8 cellular contexts compared by ENCODE assay signal in genomic region chr7:774161-775109, GRCh38. TPM values are rescaled to one million over a fixed set of nuclear protein-coding genes. Genes with fewer than 3 reads are reported as not detected.
DNase-seq lines count a peak whose midpoint lies in the region; ATAC-seq lines count a peak whose summit lies in the region.

No MANE protein-coding gene starts in this region.

- H3K4me3 Mint-ChIP-seq in activated CD4-positive, alpha-beta memory T cell treated with anti-CD3 and anti-CD28 coated beads, Interleukin-2, amount 10 ng/mL, durations not matched to agents 7 days and 5 days: no peak overlapping the region
- H3K4me3 Mint-ChIP-seq in naive B cell: no peak overlapping the region
- H3K4me3 Mint-ChIP-seq in stimulated activated naive CD8-positive, alpha-beta T cell treated with anti-CD3 and anti-CD28 coated beads, Interleukin-15, amount 100 ng/mL, for 72 hours: no peak overlapping the region

- H3K9me3 Mint-ChIP-seq in activated CD4-positive, alpha-beta memory T cell treated with anti-CD3 and anti-CD28 coated beads, Interleukin-2, amount 10 ng/mL, durations not matched to agents 7 days and 5 days: no peaks in the 10 kb centered on the region
- no peaks in the 10 kb centered on the region for H3K9me3 Mint-ChIP-seq in naive B cell
- H3K9me3 Mint-ChIP-seq in stimulated activated naive CD8-positive, alpha-beta T cell treated with anti-CD3 and anti-CD28 coated beads, Interleukin-15, amount 100 ng/mL, for 72 hours: no peaks in the 10 kb centered on the region

- H3K27me3 ChIP-seq in effector memory CD4-positive, alpha-beta T cell (replicated peaks; ENCODE audit: control insufficient read depth, insufficient read depth, low read length, poor library complexity, severe bottlenecking): no peaks in the 10 kb centered on the region

- CTCF ChIA-PET in activated CD4-positive, alpha-beta memory T cell treated with anti-CD3 and anti-CD28 coated beads, Interleukin-2, amount 10 ng/mL, durations not matched to agents 7 days and 5 days (lab: Charles Lee): interaction anchor here (1.5 to 2.0 kb wide), 2 partner anchors 441 to 452 kb away, joined by 3 to 6 read pairs; no protein-coding TSS in a partner anchor

- DNase-seq in D341Med (ENCODE audit: low spot score): peak; percentile 94
- DNase-seq in KG1 (lab: John Stamatoyannopoulos, UW): peak; percentile 14
- peak; percentile 70 for DNase-seq in activated CD4-positive, alpha-beta memory T cell treated with anti-CD3 and anti-CD28 coated beads, Interleukin-2, amount 10 ng/mL, durations not matched to agents 7 days and 5 days
- peak; percentile 26 to 52 (median 38) for DNase-seq in effector memory CD4-positive, alpha-beta T cell
- DNase-seq in naive B cell: peak; percentile 32
- DNase-seq in stimulated activated naive CD8-positive, alpha-beta T cell treated with anti-CD3 and anti-CD28 coated beads, Interleukin-15, amount 100 ng/mL, for 72 hours: peak; percentile 61 to 72

- POLR2A ChIA-PET in activated CD4-positive, alpha-beta memory T cell treated with anti-CD3 and anti-CD28 coated beads, Interleukin-2, amount 10 ng/mL, durations not matched to agents 7 days and 5 days (lab: Charles Lee): no interaction called here

- H3K9me3 ChIP-seq in effector memory CD4-positive, alpha-beta T cell (ENCODE audit: control insufficient read depth, low read length): no peaks in the 10 kb centered on the region

- no peak overlapping the region for H3K4me3 ChIP-seq in effector memory CD4-positive, alpha-beta T cell (ENCODE audit: insufficient read depth, low read depth, low read length, poor library complexity, severe bottlenecking)

- peaks cover 3% of the 10 kb centered on the region for H3K36me3 ChIP-seq in effector memory CD4-positive, alpha-beta T cell (ENCODE audit: control insufficient read depth, insufficient read depth, low read length)

- H3K4me1 ChIP-seq in effector memory CD4-positive, alpha-beta T cell (ENCODE audit: control insufficient read depth, insufficient read depth, low read length, poor library complexity, severe bottlenecking): no peaks in the 10 kb centered on the region

- H3K36me3 Mint-ChIP-seq in activated CD4-positive, alpha-beta memory T cell treated with anti-CD3 and anti-CD28 coated beads, Interleukin-2, amount 10 ng/mL, durations not matched to agents 7 days and 5 days (ENCODE audit: low read depth): peaks cover 3% of the 10 kb centered on the region
- H3K36me3 Mint-ChIP-seq in naive B cell: peaks cover 5 to 9% of the 10 kb centered on the region in 2 donors

- no peak overlapping the region for H3K27ac ChIP-seq in effector memory CD4-positive, alpha-beta T cell (ENCODE audit: insufficient read depth, low read length, poor library complexity, severe bottlenecking)

- H3K4me1 Mint-ChIP-seq in activated CD4-positive, alpha-beta memory T cell treated with anti-CD3 and anti-CD28 coated beads, Interleukin-2, amount 10 ng/mL, durations not matched to agents 7 days and 5 days: peaks cover 1% of the 10 kb centered on the region
- H3K4me1 Mint-ChIP-seq in naive B cell: no peaks in the 10 kb centered on the region
- H3K4me1 Mint-ChIP-seq in stimulated activated naive CD8-positive, alpha-beta T cell treated with anti-CD3 and anti-CD28 coated beads, Interleukin-15, amount 100 ng/mL, for 72 hours: no peaks in the 10 kb centered on the region

- no peaks in the 10 kb centered on the region for H3K27me3 Mint-ChIP-seq in activated CD4-positive, alpha-beta memory T cell treated with anti-CD3 and anti-CD28 coated beads, Interleukin-2, amount 10 ng/mL, durations not matched to agents 7 days and 5 days
- H3K27me3 Mint-ChIP-seq in naive B cell: no peaks in the 10 kb centered on the region
- no peaks in the 10 kb centered on the region for H3K27me3 Mint-ChIP-seq in stimulated activated naive CD8-positive, alpha-beta T cell treated with anti-CD3 and anti-CD28 coated beads, Interleukin-15, amount 100 ng/mL, for 72 hours

- ATAC-seq in naive B cell (ENCODE audit: low read depth in 2 of 2) (peak; percentile 46 to 63), GM19035 (IDR thresholded peaks at IDR 0.05; ENCODE audit: unreplicated experiment) (no peak), HG03135 (IDR thresholded peaks at IDR 0.05; ENCODE audit: unreplicated experiment) (no peak)
- ATAC-seq in stimulated activated naive CD8-positive, alpha-beta T cell treated with anti-CD3 and anti-CD28 coated beads, Interleukin-15, amount 100 ng/mL, for 72 hours: peak; percentile 71

- H3K27ac Mint-ChIP-seq in activated CD4-positive, alpha-beta memory T cell treated with anti-CD3 and anti-CD28 coated beads, Interleukin-2, amount 10 ng/mL, durations not matched to agents 7 days and 5 days: no peak overlapping the region
- H3K27ac Mint-ChIP-seq in naive B cell: no peak overlapping the region
- no peak overlapping the region for H3K27ac Mint-ChIP-seq in stimulated activated naive CD8-positive, alpha-beta T cell treated with anti-CD3 and anti-CD28 coated beads, Interleukin-15, amount 100 ng/mL, for 72 hours

RNA-seq across cellular contexts. Expression of gene PRKAR1B, which starts 47.4 kb away (rescaled TPM):
- total RNA-seq in activated CD4-positive, alpha-beta memory T cell treated with anti-CD3 and anti-CD28 coated beads, Interleukin-2, amount 10 ng/mL, durations not matched to agents 7 days and 5 days: 10 to 100 TPM; 13.1 to 13.4 TPM
- 1 to 10 TPM; 2.9 to 5.9 (median 4.2) TPM for polyA plus RNA-seq in naive B cell (ENCODE audit: low read depth in 6 of 6)

RNA-seq across cellular contexts. Expression of gene DNAAF5, which starts 47.9 kb away (rescaled TPM):
- total RNA-seq in activated CD4-positive, alpha-beta memory T cell treated with anti-CD3 and anti-CD28 coated beads, Interleukin-2, amount 10 ng/mL, durations not matched to agents 7 days and 5 days: 10 to 100 TPM; 16.8 to 19.7 TPM
- polyA plus RNA-seq in naive B cell (ENCODE audit: low read depth in 6 of 6): 1 to 10 TPM; 1.4 to 4.5 (median 2.3) TPM

RNA-seq across cellular contexts. Expression of gene SUN1, which starts 57.8 kb away (rescaled TPM):
- total RNA-seq in activated CD4-positive, alpha-beta memory T cell treated with anti-CD3 and anti-CD28 coated beads, Interleukin-2, amount 10 ng/mL, durations not matched to agents 7 days and 5 days: 10 to 100 TPM; 65.7 to 72.8 TPM
- 10 to 100 TPM; 38.9 to 93.6 (median 45.5) TPM for polyA plus RNA-seq in naive B cell (ENCODE audit: low read depth in 6 of 6)

Comparison
In these comparisons a context has a peak if more than half of its experiments do, and no peak if none do; other contexts are left out.
1. DNase-seq: peak in every context shown above with its lines; median percentile 94 in D341Med; 70 in activated CD4-positive, alpha-beta memory T cell treated with anti-CD3 and anti-CD28 coated beads, Interleukin-2, amount 10 ng/mL, durations not matched to agents 7 days and 5 days; 66 in stimulated activated naive CD8-positive, alpha-beta T cell treated with anti-CD3 and anti-CD28 coated beads, Interleukin-15, amount 100 ng/mL, for 72 hours; 38 in effector memory CD4-positive, alpha-beta T cell; 32 in naive B cell; 14 in KG1.
2. ATAC-seq: peak in naive B cell (2 of 2) and stimulated activated naive CD8-positive, alpha-beta T cell treated with anti-CD3 and anti-CD28 coated beads, Interleukin-15, amount 100 ng/mL, for 72 hours (single experiment); none in GM19035 (single experiment) and HG03135 (single experiment).